ENCODE assay signal across 16 cellular contexts in genomic region chr6:38016824-38017223, GRCh38.
"Had no signal": no experiment of that assay in that cellular context is flagged by ENCODE, and none has a peak within 500 bp of the region (broad histone marks: within the 10 kb centered on the region; RNA-seq: fewer than 3 reads in every experiment).

No MANE protein-coding gene starts in this region.

- H3K36me3 ChIP-seq: adrenal gland, cardiac muscle cell, gastrocnemius medialis, heart right ventricle, lower lobe of right lung, ovary, tibial artery, uterus had no signal

- ATAC-seq: activated CD8-positive, alpha-beta memory T cell treated with anti-CD3 and anti-CD28 coated beads, Interleukin-2, amount 10 ng/mL, durations not matched to agents 7 days and 5 days; gastrocnemius medialis; heart right ventricle had no signal

- H3K27ac ChIP-seq: adrenal gland, cardiac muscle cell, gastrocnemius medialis, heart right ventricle, lower lobe of right lung, ovary, tibial artery, uterus had no signal

- H3K9me3 ChIP-seq: adrenal gland, gastrocnemius medialis, lower lobe of right lung, ovary, tibial artery, uterus had no signal

- H3K4me3 ChIP-seq: adrenal gland, cardiac muscle cell, gastrocnemius medialis, heart right ventricle, lower lobe of right lung, ovary, tibial artery, uterus had no signal

- DNase-seq: activated CD4-positive, alpha-beta T cell treated with anti-CD3 and anti-CD28 coated beads, Interleukin-2, amount 50 U/mL, for 4 hours; activated CD4-positive, CD25-positive, alpha-beta regulatory T cell treated with anti-CD3 and anti-CD28 coated beads, Interleukin-2, amount 50 U/mL, for 72 hours; activated CD8-positive, alpha-beta memory T cell treated with anti-CD3 and anti-CD28 coated beads, Interleukin-2, amount 10 ng/mL, durations not matched to agents 7 days and 5 days; activated effector memory CD4-positive, alpha-beta T cell treated with Interleukin-2 at 50 U/mL for 16 hours; activated T-cell treated with anti-CD3 and anti-CD28 coated beads, Interleukin-2, amount 50 U/mL, for 1 hour; adrenal gland; erythroblast; gastrocnemius medialis; heart right ventricle; lower lobe of right lung; midbrain; ovary; stimulated activated CD4-positive, alpha-beta T cell treated with anti-CD3 and anti-CD28 coated beads, Interleukin-1b, Interleukin-23, amount 100 ng/mL, for 48 hours; tibial artery; uterus had no signal

- H3K4me1 ChIP-seq: lower lobe of right lung, uterus had no signal

- H3K27me3 ChIP-seq: adrenal gland, cardiac muscle cell, gastrocnemius medialis, heart right ventricle, ovary, tibial artery, uterus had no signal
